In genomic region chr11:98300777-98301176, GRCh38 we compare ENCODE assay signal across 18 cellular contexts.
DNase-seq lines count a peak whose midpoint lies in the region.
"Had no signal": no experiment of that assay in that cellular context is flagged by ENCODE, and none has a peak within 500 bp of the region (broad histone marks: within the 10 kb centered on the region; RNA-seq: fewer than 3 reads in every experiment).

No MANE protein-coding gene starts in this region.

- peak; percentile 0 for DNase-seq in DMS 273 (lab: John Stamatoyannopoulos, UW; ENCODE audit: unreplicated experiment)
- no peak for DNase-seq in DMS 273 treated with DMSO at 0.1 percent for 48 hours (lab: John Stamatoyannopoulos, UW)
- peak; percentile 3 for DNase-seq in M059J (ENCODE audit: low read depth)
- DNase-seq in NCI-H69 (lab: John Stamatoyannopoulos, UW): peak; percentile 47
- peak; percentile 0 for DNase-seq in iris pigment epithelial cell (ENCODE audit: low read depth)
- DNase-seq in NCI-H1092 (lab: John Stamatoyannopoulos, UW): no peak
- no peak for DNase-seq in activated CD8-positive, alpha-beta memory T cell treated with anti-CD3 and anti-CD28 coated beads, Interleukin-2, amount 50 U/mL, for 48 hours
- DNase-seq: Caco-2; CD8-positive, alpha-beta T cell; GOT3; HFFc6; Kasumi-1; MG63; NCI-H2029; NCI-H446 treated with DMSO at 0.1 percent for 48 hours; NCI-H526; SK-N-SH; SW 1271 had no signal

Comparison
In these comparisons a context has a peak if more than half of its experiments do, and no peak if none do; other contexts are left out.
1. DNase-seq: peak in DMS 273 (single experiment), M059J (single experiment), NCI-H69 (single experiment) and iris pigment epithelial cell (single experiment); none in DMS 273 treated with DMSO at 0.1 percent for 48 hours (single experiment), NCI-H1092 (single experiment) and activated CD8-positive, alpha-beta memory T cell treated with anti-CD3 and anti-CD28 coated beads, Interleukin-2, amount 50 U/mL, for 48 hours (single experiment).